In genomic region chr10:61965694-61966284, GRCh38 we compare ENCODE assay signal across 1 cellular context.
A peak's percentile ranks its signal among the peaks of the same experiment; 100 is the strongest.
TF ChIP-seq lines count a peak whose summit lies in the region.

No MANE protein-coding gene starts in this region.

TF ChIP-seq in GM12878, 131 proteins besides CTCF, POLR2A, EP300 and RAD21 (continued from another document):
- TF ChIP-seq PRDM15 (CRISPR knock-in tag; IDR thresholded peaks at IDR 0.05) (no peak), KDM1A (IDR thresholded peaks at IDR 0.05; ENCODE audit: borderline replicate concordance) (no peak), JUNB (IDR thresholded peaks at IDR 0.05) (peak; percentile 75), NBN (IDR thresholded peaks at IDR 0.05) (0 out of 2 replicates have a peak, but pooled peaks have one; percentile 15), MLLT1 (IDR thresholded peaks at IDR 0.05) (no peak), GABPA (IDR thresholded peaks at IDR 0.05; ENCODE audit: low read depth) (peak; percentile 37; the same call in 1 of the 2 replicates), BCL3 (IDR thresholded peaks at IDR 0.05; ENCODE audit: borderline replicate concordance, insufficient read depth, low read depth, low read length, poor library complexity, severe bottlenecking) (peak; percentile 34), E4F1 (IDR thresholded peaks at IDR 0.05; ENCODE audit: borderline replicate concordance, partially characterized antibody) (no peak), FOS (IDR thresholded peaks at IDR 0.05; ENCODE audit: borderline replicate concordance, extremely low read depth, insufficient read length) (no peak), PML (IDR thresholded peaks at IDR 0.05; ENCODE audit: low read length) (0 out of 2 replicates have a peak, but pooled peaks have one; percentile 26), TAF1 (IDR thresholded peaks at IDR 0.05; ENCODE audit: borderline replicate concordance, low read depth, low read length) (no peak), ZNF24 (IDR thresholded peaks at IDR 0.05) (no peak; the same call in 1 of the 2 replicates), NFIC (IDR thresholded peaks at IDR 0.05; ENCODE audit: low read depth, low read length) (peak; percentile 96), ZBTB33 (IDR thresholded peaks at IDR 0.05) (no peak), ZBED1 (IDR thresholded peaks at IDR 0.05; ENCODE audit: borderline replicate concordance) (peak; percentile 70; the same call in 1 of the 2 replicates), ETV6 (conservative IDR thresholded peaks at IDR 0.05 in 1 of 2, IDR thresholded peaks at IDR 0.05 in 1 of 2; ENCODE audit: borderline replicate concordance in 1 of 2, low read depth in 1 of 2) (no peak), IKZF2 (IDR thresholded peaks at IDR 0.05) (peak; percentile 30 to 40; a peak in 2 of 4 replicates), ZNF687 (IDR thresholded peaks at IDR 0.05) (no peak), IRF4 (IDR thresholded peaks at IDR 0.05; ENCODE audit: low read depth, low read length) (no peak), IRF3 (IDR thresholded peaks at IDR 0.05) (no peak), RUNX3 (IDR thresholded peaks at IDR 0.05; ENCODE audit: low read length) (peak; percentile 55), RBBP5 (conservative IDR thresholded peaks at IDR 0.05) (no peak), CREM (IDR thresholded peaks at IDR 0.05; ENCODE audit: low read depth) (peak; percentile 57; the same call in 1 of the 2 replicates), RELA (IDR thresholded peaks at IDR 0.05; ENCODE audit: borderline replicate concordance, partially characterized antibody) (no peak), TCF7 (IDR thresholded peaks at IDR 0.05; ENCODE audit: borderline replicate concordance) (peak; percentile 54; the same call in 1 of the 2 replicates), JUND (IDR thresholded peaks at IDR 0.05; ENCODE audit: low read depth, low read length) (no peak), CEBPB (IDR thresholded peaks at IDR 0.05; ENCODE audit: borderline replicate concordance in 1 of 2, low read depth in 2 of 2, low read length in 2 of 2) (peak in 1 of 2 experiments; percentile 33; a peak in 1 of 4 replicates), ATF2 (IDR thresholded peaks at IDR 0.05; ENCODE audit: low read length) (peak; percentile 86), SP1 (IDR thresholded peaks at IDR 0.05; ENCODE audit: low read depth, low read length) (no peak)
TF ChIP-seq in GM12878: peak in this region for 18.
